ENCODE assay signal across 8 cellular contexts in genomic region chr11:19345848-19346681, GRCh38.
DNase-seq lines count a peak whose midpoint lies in the region; ATAC-seq and TF ChIP-seq lines count a peak whose summit lies in the region.

No MANE protein-coding gene starts in this region.

- POLR2A ChIA-PET in A673 (lab: Charles Lee; ENCODE audit: low non-redundant PET) = no interaction called here

- H2AFZ ChIP-seq in KMS-11 (ENCODE audit: low read depth) = peak overlapping the region; percentile 91

- H3K4me3 ChIP-seq in A673 (ENCODE audit: low read depth, low read length, poor library complexity, severe bottlenecking) (no peak overlapping the region), KMS-11 (IDR thresholded peaks at IDR 0.05; ENCODE audit: insufficient read depth, low read depth, low read length) (no peak overlapping the region), colonic mucosa (peak overlapping the region; percentile 9), lung (peak overlapping the region; percentile 43), aorta (ENCODE audit: low read length in 2 of 2) (no peak overlapping the region)

- H3K36me3 ChIP-seq in A673 (ENCODE audit: insufficient read depth, low read length, poor library complexity, severe bottlenecking) (no peaks in the 10 kb centered on the region), KMS-11 (ENCODE audit: insufficient read depth) (no peaks in the 10 kb centered on the region), colonic mucosa (no peaks in the 10 kb centered on the region), lung (ENCODE audit: control insufficient read depth in 2 of 2, insufficient read depth in 2 of 2, low read length in 2 of 2) (no peaks in the 10 kb centered on the region), aorta (ENCODE audit: control insufficient read depth in 1 of 2, insufficient read depth in 2 of 2, low read length in 1 of 2) (no peaks in the 10 kb centered on the region)

- no peaks in the 10 kb centered on the region for H3K9me3 ChIP-seq in A673 (ENCODE audit: low read depth, low read length, poor library complexity, severe bottlenecking)
- H3K9me3 ChIP-seq in colonic mucosa = no peaks in the 10 kb centered on the region
- H3K9me3 ChIP-seq in lung (ENCODE audit: control insufficient read depth in 2 of 2, insufficient read depth in 1 of 2, low read length in 1 of 2) = no peaks in the 10 kb centered on the region
- H3K9me3 ChIP-seq in aorta (ENCODE audit: control insufficient read depth, low read length) = peaks cover 1% of the 10 kb centered on the region

- no peak for TF ChIP-seq CTCF in A673 (conservative IDR thresholded peaks at IDR 0.05; ENCODE audit: low read depth, low read length)
- no peak for TF ChIP-seq CTCF in KMS-11 (conservative IDR thresholded peaks at IDR 0.05; ENCODE audit: low read depth, low read length)
- TF ChIP-seq CTCF in colonic mucosa (IDR thresholded peaks at IDR 0.05) = no peak
- no peak for TF ChIP-seq CTCF in lung (IDR thresholded peaks at IDR 0.05; ENCODE audit: control extremely low read depth, extremely low read depth)

- H3K4me1 ChIP-seq in A673 (ENCODE audit: insufficient read depth, low read length, poor library complexity, severe bottlenecking) = no peaks in the 10 kb centered on the region
- peaks cover 46% of the 10 kb centered on the region for H3K4me1 ChIP-seq in KMS-11 (ENCODE audit: low read depth, poor library complexity, severe bottlenecking)
- no peaks in the 10 kb centered on the region for H3K4me1 ChIP-seq in colonic mucosa
- peaks cover 0 to 16% of the 10 kb centered on the region in 2 donors for H3K4me1 ChIP-seq in lung (ENCODE audit: control insufficient read depth in 2 of 2, insufficient read depth in 2 of 2, low read length in 2 of 2)
- H3K4me1 ChIP-seq in aorta (ENCODE audit: control insufficient read depth in 1 of 2, insufficient read depth in 2 of 2, low read length in 2 of 2) = no peaks in the 10 kb centered on the region

- intact Hi-C loops in A673 (cut with micrococcal nuclease; ENCODE audit: unreplicated experiment) = no loop called here
- intact Hi-C loops in colonic mucosa (cut with DNase I) = no loop called here
- intact Hi-C loops in aorta (cut with DNase I) = no loop called here

- H3K27me3 ChIP-seq in A673 (replicated peaks; ENCODE audit: insufficient read depth, low read depth, low read length, poor library complexity) (peaks cover 87% of the 10 kb centered on the region), KMS-11 (ENCODE audit: insufficient read depth, low read depth) (no peaks in the 10 kb centered on the region), colonic mucosa (peaks cover 43% of the 10 kb centered on the region), lung (ENCODE audit: control insufficient read depth, insufficient read depth) (peaks cover 12% of the 10 kb centered on the region), aorta (ENCODE audit: control insufficient read depth in 1 of 2, insufficient read depth in 2 of 2, low read length in 1 of 2) (no peaks in the 10 kb centered on the region)

- no peaks in the 10 kb centered on the region for H4K20me1 ChIP-seq in KMS-11 (ENCODE audit: insufficient read depth)

- DNase-seq in A673 (ENCODE audit: low spot score) (peak; percentile 23), colonic mucosa (no peak), lung (ENCODE audit: low spot score) (no peak), aorta (peak; percentile 56 to 75), 8988T (no peak)
- no peak for DNase-seq in activated CD4-positive, CD25-positive, alpha-beta regulatory T cell (lab: John Stamatoyannopoulos, UW)

- ATAC-seq in GM18498 (IDR thresholded peaks at IDR 0.05; ENCODE audit: unreplicated experiment) (peak; percentile 45), lung (ENCODE audit: insufficient read depth, low FRiP score) (no peak), aorta (ENCODE audit: low FRiP score) (peak; percentile 61)

- CTCF ChIA-PET in A673 (lab: Charles Lee) = interaction anchor here (0.5 kb wide), 1 partner anchor 63 kb away, joined by 8 read pairs; no protein-coding TSS in a partner anchor

- H3K27ac ChIP-seq in A673 (ENCODE audit: low read depth, low read length, poor library complexity, severe bottlenecking) (no peak overlapping the region), KMS-11 (peak overlapping the region; percentile 28; the same call in 1 of the 2 replicates), colonic mucosa (no peak overlapping the region), lung (ENCODE audit: low read depth in 1 of 2, low read length in 1 of 2) (peak overlapping the region in 1 of 2 donors; percentile 12), aorta (ENCODE audit: low read depth in 1 of 2, low read length in 2 of 2) (no peak overlapping the region)

- WGBS in lung, 2 donors = 5 to 7% methylated on average over 53 to 54 of the region's 54 CpGs
- 5 to 6% methylated on average over 48 to 54 of the region's 54 CpGs for WGBS in aorta, 2 donors

- H3K9ac ChIP-seq in KMS-11 = peak overlapping the region; percentile 43; the same call in 1 of the 2 replicates
- no peak overlapping the region for H3K9ac ChIP-seq in colonic mucosa (ENCODE audit: low read depth in 2 of 2, low read length in 2 of 2)

- H3K4me2 ChIP-seq in KMS-11 = peak overlapping the region; percentile 98

- BruUV-seq in A673 (replicated peaks; lab: Mats Ljungman, UMichigan) = no TSS peak

- peaks cover 16% of the 10 kb centered on the region; the same call in 1 of the 2 replicates for H3K79me2 ChIP-seq in KMS-11 (ENCODE audit: insufficient read depth, low read depth)

Comparison
In these comparisons a context has a peak if more than half of its experiments do, and no peak if none do; other contexts are left out.
1. DNase-seq: peak in A673 (single experiment) and aorta (2 of 2); none in colonic mucosa (single experiment), lung (single experiment), 8988T (single experiment) and activated CD4-positive, CD25-positive, alpha-beta regulatory T cell (0 of 4).
2. H3K4me3 ChIP-seq: peak in colonic mucosa (single experiment) and lung (single experiment); none in A673 (single experiment), KMS-11 (single experiment) and aorta (0 of 2).